ENCODE assay signal across 1 cellular context in genomic region chr6:84220809-84221409, GRCh38.
TF ChIP-seq lines count a peak whose summit lies in the region.

No MANE protein-coding gene starts in this region.

TF ChIP-seq in GM12878, 131 proteins besides CTCF, POLR2A, EP300 and RAD21:
- TF ChIP-seq SMC3 (IDR thresholded peaks at IDR 0.05; ENCODE audit: borderline replicate concordance, low read length): peak; percentile 58; the same call in 1 of the 2 replicates
- TF ChIP-seq E4F1 (IDR thresholded peaks at IDR 0.05; ENCODE audit: borderline replicate concordance, partially characterized antibody): no peak
- no peak for TF ChIP-seq CEBPB (IDR thresholded peaks at IDR 0.05; ENCODE audit: borderline replicate concordance in 1 of 2, low read depth in 2 of 2, low read length in 2 of 2)
- TF ChIP-seq SUZ12 (IDR thresholded peaks at IDR 0.05; ENCODE audit: unreplicated experiment): no peak
